ENCODE assay signal across 10 cellular contexts in genomic region chr10:48465860-48466521, GRCh38.
DNase-seq lines count a peak whose midpoint lies in the region; ATAC-seq and TF ChIP-seq lines count a peak whose summit lies in the region.
"Had no signal": no experiment of that assay in that cellular context is flagged by ENCODE, and none has a peak within 500 bp of the region (broad histone marks: within the 10 kb centered on the region; RNA-seq: fewer than 3 reads in every experiment).

No MANE protein-coding gene starts in this region.

- no peak for TF ChIP-seq POLR2A in breast epithelium (IDR thresholded peaks at IDR 0.05)

- no peak overlapping the region for H2BK120ac ChIP-seq in mesenchymal stem cell (ENCODE audit: low read depth, low read length)

- peak overlapping the region in 1 of 2 experiments; percentile 67 for H3K23ac ChIP-seq in mesenchymal stem cell (ENCODE audit: low read length in 2 of 2)

- no peak for ATAC-seq in stimulated activated naive B cell treated with anti-CD40 and anti-IgM and Interleukin-4, amounts not matched to agents 10 μg/mL and 1 μg/mL and 100 μg/mL, for 72 hours (replicated peaks)

- H4K8ac ChIP-seq in mesenchymal stem cell (ENCODE audit: low read length) = peak overlapping the region; percentile 74

- peak overlapping the region; percentile 43 for H3K9ac ChIP-seq in mesenchymal stem cell (ENCODE audit: low read length)

- H3K4me1 ChIP-seq in breast epithelium = no peaks in the 10 kb centered on the region
- peaks cover 10% of the 10 kb centered on the region for H3K4me1 ChIP-seq in mesenchymal stem cell (ENCODE audit: control insufficient read depth, insufficient read depth, low read depth, low read length)

- peak overlapping the region; percentile 28 to 38 for H3K18ac ChIP-seq in mesenchymal stem cell (ENCODE audit: low read depth in 1 of 2, low read length in 2 of 2)

- no peak overlapping the region for H4K91ac ChIP-seq in mesenchymal stem cell (ENCODE audit: low read length)

- TF ChIP-seq CTCF in breast epithelium (IDR thresholded peaks at IDR 0.05) = no peak
- TF ChIP-seq CTCF in MCF 10A (IDR thresholded peaks at IDR 0.05; ENCODE audit: unreplicated experiment) = no peak
- no peak for TF ChIP-seq CTCF in endothelial cell (IDR thresholded peaks at IDR 0.05; ENCODE audit: unreplicated experiment)
- TF ChIP-seq CTCF in type B pancreatic cell (conservative IDR thresholded peaks at IDR 0.05) = no peak

- DNase-seq in breast epithelium (ENCODE audit: low spot score in 2 of 2) (peak in 1 of 2 donors; percentile 48), MCF 10A (ENCODE audit: unreplicated experiment) (no peak), endothelial cell (ENCODE audit: low spot score) (no peak), mesenchymal stem cell (no peak), type B pancreatic cell (ENCODE audit: extremely low spot score, unreplicated experiment) (peak; percentile 62), NCI-H2107 (lab: John Stamatoyannopoulos, UW) (no peak), globus pallidus (ENCODE audit: low spot score) (no peak)
- DNase-seq in stimulated activated naive B cell treated with anti-CD40 and anti-IgM and Interleukin-4, amounts not matched to agents 10 μg/mL and 1 μg/mL and 100 μg/mL, for 72 hours = no peak
- DNase-seq: AML-193; stimulated activated CD4-positive, alpha-beta T cell treated with anti-CD3 and anti-CD28 coated beads, Interleukin-4, amount 100 ng/mL, for 24 hours had no signal

- H3K27ac Mint-ChIP-seq in MCF 10A (ENCODE audit: low read depth, unreplicated experiment) = no peak overlapping the region
- H3K27ac Mint-ChIP-seq in endothelial cell (ENCODE audit: unreplicated experiment) = no peak overlapping the region
- H3K27ac Mint-ChIP-seq in type B pancreatic cell = no peak overlapping the region
- H3K27ac Mint-ChIP-seq in stimulated activated naive B cell treated with anti-CD40 and anti-IgM and Interleukin-4, amounts not matched to agents 10 μg/mL and 1 μg/mL and 100 μg/mL, for 72 hours = no peak overlapping the region

- H3K9me3 Mint-ChIP-seq in MCF 10A (ENCODE audit: unreplicated experiment) (no peaks in the 10 kb centered on the region), endothelial cell (ENCODE audit: unreplicated experiment) (no peaks in the 10 kb centered on the region), type B pancreatic cell (no peaks in the 10 kb centered on the region)
- no peaks in the 10 kb centered on the region for H3K9me3 Mint-ChIP-seq in stimulated activated naive B cell treated with anti-CD40 and anti-IgM and Interleukin-4, amounts not matched to agents 10 μg/mL and 1 μg/mL and 100 μg/mL, for 72 hours

- POLR2A ChIA-PET in MCF 10A (lab: Yijun Ruan, JAX) = interaction anchor here (0.6 to 0.7 kb wide), 2 partner anchors 20 to 75 kb away, joined by 3 to 4 read pairs; no protein-coding TSS in a partner anchor

- H2AFZ ChIP-seq in mesenchymal stem cell (ENCODE audit: low read depth, low read length) = no peak overlapping the region

- no peak overlapping the region for H3K4ac ChIP-seq in mesenchymal stem cell (ENCODE audit: low read depth in 1 of 2, low read length in 2 of 2)

- H3K9me3 ChIP-seq in breast epithelium (no peaks in the 10 kb centered on the region), mesenchymal stem cell (ENCODE audit: control insufficient read depth, low read length) (no peaks in the 10 kb centered on the region)

- H2BK5ac ChIP-seq in mesenchymal stem cell (ENCODE audit: low read depth, low read length, poor library complexity, severe bottlenecking) = no peak overlapping the region

- H3K27ac ChIP-seq in breast epithelium (no peak overlapping the region), mesenchymal stem cell (ENCODE audit: low read length, poor library complexity, severe bottlenecking) (no peak overlapping the region)

- H2BK12ac ChIP-seq in mesenchymal stem cell (ENCODE audit: low read length in 2 of 2) = no peak overlapping the region

- no peak overlapping the region for H3K4me2 ChIP-seq in mesenchymal stem cell (ENCODE audit: low read length, poor library complexity, severe bottlenecking)

- H3K27me3 Mint-ChIP-seq in MCF 10A (ENCODE audit: insufficient read depth, unreplicated experiment) = no peaks in the 10 kb centered on the region
- H3K27me3 Mint-ChIP-seq in endothelial cell (ENCODE audit: unreplicated experiment) = peaks cover 13% of the 10 kb centered on the region
- no peaks in the 10 kb centered on the region for H3K27me3 Mint-ChIP-seq in type B pancreatic cell
- H3K27me3 Mint-ChIP-seq in stimulated activated naive B cell treated with anti-CD40 and anti-IgM and Interleukin-4, amounts not matched to agents 10 μg/mL and 1 μg/mL and 100 μg/mL, for 72 hours = no peaks in the 10 kb centered on the region

- CTCF ChIA-PET in MCF 10A (lab: Yijun Ruan, JAX) = no interaction called here

- BruUV-seq in MCF 10A (replicated peaks; lab: Mats Ljungman, UMichigan) = no TSS peak

- H3K14ac ChIP-seq in mesenchymal stem cell (ENCODE audit: low read length in 2 of 2) = no peak overlapping the region

- peak overlapping the region in 2 of 3 donors; percentile 43 to 63 for H3K4me3 ChIP-seq in breast epithelium
- H3K4me3 ChIP-seq in mesenchymal stem cell (ENCODE audit: insufficient read depth in 1 of 2, low read depth in 1 of 2, low read length in 2 of 2) = no peak overlapping the region

- no peak overlapping the region for H2AK5ac ChIP-seq in mesenchymal stem cell (ENCODE audit: low read length, severe bottlenecking)

- H2BK15ac ChIP-seq in mesenchymal stem cell (ENCODE audit: low read depth, poor library complexity, severe bottlenecking) = no peak overlapping the region

- H3K36me3 Mint-ChIP-seq in MCF 10A (ENCODE audit: insufficient read depth, unreplicated experiment) = no peaks in the 10 kb centered on the region
- no peaks in the 10 kb centered on the region for H3K36me3 Mint-ChIP-seq in endothelial cell (ENCODE audit: low read depth, unreplicated experiment)
- H3K36me3 Mint-ChIP-seq in type B pancreatic cell = no peaks in the 10 kb centered on the region
- no peaks in the 10 kb centered on the region for H3K36me3 Mint-ChIP-seq in stimulated activated naive B cell treated with anti-CD40 and anti-IgM and Interleukin-4, amounts not matched to agents 10 μg/mL and 1 μg/mL and 100 μg/mL, for 72 hours

- H3K4me3 Mint-ChIP-seq in MCF 10A (ENCODE audit: unreplicated experiment) (no peak overlapping the region), endothelial cell (ENCODE audit: unreplicated experiment) (peak overlapping the region; percentile 79), type B pancreatic cell (no peak overlapping the region)
- H3K4me3 Mint-ChIP-seq in stimulated activated naive B cell treated with anti-CD40 and anti-IgM and Interleukin-4, amounts not matched to agents 10 μg/mL and 1 μg/mL and 100 μg/mL, for 72 hours = no peak overlapping the region

- H3K79me1 ChIP-seq in mesenchymal stem cell (replicated peaks; ENCODE audit: low read length, poor library complexity, severe bottlenecking) = peaks cover 15% of the 10 kb centered on the region

- WGBS in mesenchymal stem cell = 33% methylated on average over 38 of the region's 42 CpGs

- intact Hi-C loops in breast epithelium (cut with DNase I; ENCODE audit: low total_unique reads) = no loop called here
- intact Hi-C loops in MCF 10A (cut with micrococcal nuclease) = no loop called here

- H3K4me1 Mint-ChIP-seq in MCF 10A (ENCODE audit: insufficient read depth, unreplicated experiment) = no peaks in the 10 kb centered on the region
- H3K4me1 Mint-ChIP-seq in endothelial cell (ENCODE audit: unreplicated experiment) = peaks cover 10% of the 10 kb centered on the region
- H3K4me1 Mint-ChIP-seq in type B pancreatic cell (ENCODE audit: unreplicated experiment) = peaks cover 24% of the 10 kb centered on the region
- no peaks in the 10 kb centered on the region for H3K4me1 Mint-ChIP-seq in stimulated activated naive B cell treated with anti-CD40 and anti-IgM and Interleukin-4, amounts not matched to agents 10 μg/mL and 1 μg/mL and 100 μg/mL, for 72 hours

- no peaks in the 10 kb centered on the region for H3K36me3 ChIP-seq in breast epithelium
- H3K36me3 ChIP-seq in mesenchymal stem cell (ENCODE audit: control insufficient read depth in 1 of 2, insufficient read depth in 2 of 2, low read depth in 1 of 2, low read length in 2 of 2) = peaks cover 10 to 33% of the 10 kb centered on the region in 2 experiments

- H3K27me3 ChIP-seq in breast epithelium (peaks cover 0 to 5% of the 10 kb centered on the region in 2 donors), mesenchymal stem cell (ENCODE audit: control insufficient read depth in 1 of 2, insufficient read depth in 1 of 2, low read length in 2 of 2) (peaks cover 0 to 10% of the 10 kb centered on the region in 2 experiments)

Comparison
In these comparisons a context has a peak if more than half of its experiments do, and no peak if none do; other contexts are left out.
1. H3K4me3 ChIP-seq: peak in breast epithelium (2 of 3); none in mesenchymal stem cell (0 of 2).